ENCODE assay signal across 12 cellular contexts in the genomic region with DNA sequence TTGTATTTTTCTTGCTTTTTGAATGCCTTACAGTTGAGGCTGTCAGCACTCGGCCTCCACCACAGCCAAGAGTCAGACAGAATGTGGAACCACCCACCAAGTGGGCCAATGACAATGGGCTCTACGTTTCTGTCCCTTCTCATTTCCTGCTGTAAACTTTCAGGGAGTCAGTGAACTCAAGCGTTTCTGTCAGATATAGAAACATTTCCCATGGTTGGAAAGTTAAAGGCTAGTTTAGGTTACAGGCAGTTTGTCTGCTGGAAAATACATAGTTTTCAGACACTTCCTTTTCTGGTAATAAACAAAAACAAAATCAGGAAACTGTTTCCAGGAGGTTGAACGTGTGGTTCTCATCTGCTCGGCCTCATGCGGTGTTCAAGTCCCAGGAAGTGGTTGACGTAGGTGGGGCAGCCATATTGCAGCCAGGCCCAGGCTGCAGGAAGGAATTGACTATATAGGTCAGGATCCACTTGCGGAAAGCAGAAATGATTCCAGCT.
DNase-seq lines count a peak whose midpoint lies in the region; ATAC-seq and TF ChIP-seq lines count a peak whose summit lies in the region.
"Had no signal": no experiment of that assay in that cellular context is flagged by ENCODE, and none has a peak within 500 bp of the region (broad histone marks: within the 10 kb centered on the region; RNA-seq: fewer than 3 reads in every experiment).

No MANE protein-coding gene starts in this region.

- peaks cover 80% of the 10 kb centered on the region for H3K4me1 Mint-ChIP-seq in activated CD4-positive, alpha-beta T cell treated with anti-CD3 and anti-CD28 coated beads, Interleukin-2, amount 10 ng/mL, durations not matched to agents 24 days and 14 days

- peaks cover 10% of the 10 kb centered on the region for H3K9me3 Mint-ChIP-seq in activated CD4-positive, alpha-beta T cell treated with anti-CD3 and anti-CD28 coated beads, Interleukin-2, amount 10 ng/mL, durations not matched to agents 24 days and 14 days

- no peak overlapping the region for H3K4me3 ChIP-seq in choroid plexus epithelial cell (ENCODE audit: low read depth, low read length)
- H3K4me3 ChIP-seq: tibial artery had no signal

- intact Hi-C loops in activated CD4-positive, alpha-beta T cell treated with anti-CD3 and anti-CD28 coated beads, Interleukin-2, amount 10 ng/mL, durations not matched to agents 24 days and 14 days (cut with micrococcal nuclease): loop anchor here (1.0 to 5.0 kb wide), 5 partner anchors 11 to 146 kb away; no protein-coding TSS in a partner anchor

- peak; percentile 87 for DNase-seq in activated CD4-positive, alpha-beta T cell treated with anti-CD3 and anti-CD28 coated beads, Interleukin-2, amount 10 ng/mL, durations not matched to agents 24 days and 14 days
- DNase-seq in choroid plexus epithelial cell (ENCODE audit: low read depth) (peak; percentile 31), cortex of kidney (lab: John Stamatoyannopoulos, UW) (no peak)
- DNase-seq in stimulated activated CD8-positive, alpha-beta memory T cell treated with anti-CD3 and anti-CD28 coated beads, Interleukin-4, amount 100 ng/mL, for 48 hours: peak; percentile 36
- DNase-seq: activated CD4-positive, CD25-positive, alpha-beta regulatory T cell; brain microvascular endothelial cell; DMS53; NCI-H446 treated with DMSO at 0.1 percent for 48 hours had no signal

- peak overlapping the region; percentile 88 for H3K27ac Mint-ChIP-seq in activated CD4-positive, alpha-beta T cell treated with anti-CD3 and anti-CD28 coated beads, Interleukin-2, amount 10 ng/mL, durations not matched to agents 24 days and 14 days

- TF ChIP-seq CTCF in choroid plexus epithelial cell (conservative IDR thresholded peaks at IDR 0.05; ENCODE audit: low read depth, low read length): no peak

- H3K27me3 Mint-ChIP-seq in activated CD4-positive, alpha-beta T cell treated with anti-CD3 and anti-CD28 coated beads, Interleukin-2, amount 10 ng/mL, durations not matched to agents 24 days and 14 days: no peaks in the 10 kb centered on the region

- peak overlapping the region; percentile 61 for H3K4me3 Mint-ChIP-seq in activated CD4-positive, alpha-beta T cell treated with anti-CD3 and anti-CD28 coated beads, Interleukin-2, amount 10 ng/mL, durations not matched to agents 24 days and 14 days

- ATAC-seq in GM21447 (IDR thresholded peaks at IDR 0.05; ENCODE audit: unreplicated experiment) (peak; percentile 76), HG02610 (IDR thresholded peaks at IDR 0.05; ENCODE audit: unreplicated experiment) (no peak), HG03095 (IDR thresholded peaks at IDR 0.05; ENCODE audit: unreplicated experiment) (no peak)

- H3K36me3 Mint-ChIP-seq in activated CD4-positive, alpha-beta T cell treated with anti-CD3 and anti-CD28 coated beads, Interleukin-2, amount 10 ng/mL, durations not matched to agents 24 days and 14 days (ENCODE audit: low read depth): peaks cover 27% of the 10 kb centered on the region
